In genomic region chrX:51292421-51292820, GRCh38 we compare ENCODE assay signal across 28 cellular contexts. TPM values are rescaled to one million over a fixed set of nuclear protein-coding genes. Genes with fewer than 3 reads are reported as not detected.
"Had no signal": no experiment of that assay in that cellular context is flagged by ENCODE, and none has a peak within 500 bp of the region (broad histone marks: within the 10 kb centered on the region; RNA-seq: fewer than 3 reads in every experiment).

No MANE protein-coding gene starts in this region.

- H3K4me1 Mint-ChIP-seq: endodermal cell had no signal

- H3K9me3 Mint-ChIP-seq: dendritic cell treated with granulocyte-macrophage colony-stimulating factor and Interleukin-4, amounts not matched to agents 40 ng/mL and 50 ng/mL, for 4 days had no signal

- H3K9me3 ChIP-seq: colonic mucosa, esophagus muscularis mucosa, esophagus squamous epithelium, gastrocnemius medialis, gastroesophageal sphincter, heart left ventricle, heart right ventricle had no signal

- H3K27ac Mint-ChIP-seq: dendritic cell treated with granulocyte-macrophage colony-stimulating factor and Interleukin-4, amounts not matched to agents 40 ng/mL and 50 ng/mL, for 4 days; effector memory CD8-positive, alpha-beta T cell; endodermal cell had no signal

- H3K4me1 ChIP-seq: colonic mucosa, esophagus muscularis mucosa, esophagus squamous epithelium, foreskin keratinocyte, gastrocnemius medialis, gastroesophageal sphincter, heart left ventricle, heart right ventricle had no signal

- FAIRE-seq: colon, endometrium, endothelial cell of umbilical vein had no signal

- DNase-seq: colonic mucosa; cortex of kidney; dermis blood vessel endothelial cell; dorsolateral prefrontal cortex; effector CD4-positive, alpha-beta T cell; effector CD8-positive, alpha-beta T cell; effector memory CD4-positive, alpha-beta T cell; effector memory CD8-positive, alpha-beta T cell; endodermal cell; erythroblast; esophagus squamous epithelium; foreskin fibroblast; foreskin keratinocyte; foreskin melanocyte; gastrocnemius medialis; glutamatergic neuron; head of caudate nucleus; heart left ventricle; heart right ventricle had no signal

- H3K4me3 Mint-ChIP-seq: dendritic cell treated with granulocyte-macrophage colony-stimulating factor and Interleukin-4, amounts not matched to agents 40 ng/mL and 50 ng/mL, for 4 days; effector memory CD8-positive, alpha-beta T cell; endodermal cell had no signal

- H3K27ac ChIP-seq: colonic mucosa, coronary artery, dorsolateral prefrontal cortex, epithelial cell of prostate, esophagus muscularis mucosa, esophagus squamous epithelium, foreskin keratinocyte, gastrocnemius medialis, gastroesophageal sphincter, heart left ventricle, heart right ventricle had no signal

- H3K36me3 ChIP-seq: colonic mucosa, esophagus muscularis mucosa, esophagus squamous epithelium, gastrocnemius medialis, gastroesophageal sphincter, heart left ventricle, heart right ventricle had no signal

- H3K27me3 Mint-ChIP-seq: dendritic cell treated with granulocyte-macrophage colony-stimulating factor and Interleukin-4, amounts not matched to agents 40 ng/mL and 50 ng/mL, for 4 days; effector memory CD8-positive, alpha-beta T cell had no signal

- H3K4me3 ChIP-seq: colonic mucosa, coronary artery, dorsolateral prefrontal cortex, esophagus muscularis mucosa, esophagus squamous epithelium, gastrocnemius medialis, gastroesophageal sphincter, heart left ventricle, heart right ventricle had no signal

- H3K27me3 ChIP-seq: colonic mucosa, esophagus muscularis mucosa, esophagus squamous epithelium, foreskin keratinocyte, gastrocnemius medialis, gastroesophageal sphincter, heart left ventricle had no signal

RNA-seq across cellular contexts. Expression of gene NUDT10, which starts 40.2 kb away (rescaled TPM):
- total RNA-seq: endothelial cell of umbilical vein, esophagus mucosa had no signal
